In the genomic region with DNA sequence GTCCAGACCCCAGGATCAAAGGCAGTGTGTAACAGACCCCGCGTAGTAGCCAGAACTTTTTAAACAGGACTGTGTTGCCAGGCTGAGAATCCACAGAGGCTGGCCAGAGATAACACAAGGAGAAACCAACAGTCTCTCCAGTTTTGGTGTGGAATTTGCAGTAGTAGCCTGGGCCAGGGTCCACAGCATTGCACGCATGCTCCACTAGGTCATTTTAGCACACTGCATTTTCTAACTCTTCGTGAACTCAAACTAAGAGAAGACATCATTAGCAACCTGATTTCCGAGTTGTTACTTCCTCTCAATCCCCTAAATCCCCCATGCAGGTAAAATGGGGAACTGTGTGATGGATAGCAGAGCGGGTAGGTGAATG, we compare ENCODE assay signal across 21 cellular contexts.
"Had no signal": no experiment of that assay in that cellular context is flagged by ENCODE, and none has a peak within 500 bp of the region (broad histone marks: within the 10 kb centered on the region; RNA-seq: fewer than 3 reads in every experiment).

No MANE protein-coding gene starts in this region.

- H3K4me1 Mint-ChIP-seq: T-helper 17 cell had no signal

- H3K4me2 ChIP-seq: smooth muscle cell had no signal

- H3K9me3 ChIP-seq: pancreas, testis had no signal

- H3K27ac Mint-ChIP-seq: activated CD8-positive, alpha-beta T cell treated with anti-CD3 and anti-CD28 coated beads for 36 hours; activated naive CD4-positive, alpha-beta T cell treated with anti-CD3 and anti-CD28 coated beads, Interleukin-2, amount 50 U/mL, for 72 hours; T-helper 17 cell; WTC11 had no signal

- ATAC-seq: activated CD8-positive, alpha-beta T cell treated with anti-CD3 and anti-CD28 coated beads for 36 hours; activated naive CD4-positive, alpha-beta T cell treated with anti-CD3 and anti-CD28 coated beads, Interleukin-2, amount 50 U/mL, for 72 hours; activated T-cell treated with anti-CD3 and anti-CD28 coated beads, Interleukin-2, amount 50 U/mL, for 4 hours; stimulated activated naive CD8-positive, alpha-beta T cell treated with anti-CD3 and anti-CD28 coated beads, Interleukin-15, Interleukin-2, amounts not matched to agents 100 U/mL and 50 U/mL, for 24 hours; T-helper 17 cell; WTC11 had no signal

- H3K36me3 Mint-ChIP-seq: activated naive CD4-positive, alpha-beta T cell treated with anti-CD3 and anti-CD28 coated beads, Interleukin-2, amount 50 U/mL, for 72 hours; WTC11 had no signal

- H3K36me3 ChIP-seq: brain microvascular endothelial cell, pancreas had no signal

- H3K4me3 ChIP-seq: pancreas, smooth muscle cell, testis had no signal

- DNase-seq: activated CD4-positive, alpha-beta T cell treated with anti-CD3 and anti-CD28 coated beads for 48 hours; activated CD8-positive, alpha-beta T cell treated with anti-CD3 and anti-CD28 coated beads for 36 hours; activated gamma-delta T cell; activated T-cell treated with anti-CD3 and anti-CD28 coated beads, Interleukin-2, amount 50 U/mL, for 4 hours; amniotic stem cell; brain microvascular endothelial cell; dermis blood vessel endothelial cell; hippocampal formation; kidney; midbrain; SIG-M5; stimulated activated CD4-positive, alpha-beta T cell treated with anti-CD3 and anti-CD28 coated beads, Interleukin-4, amount 100 ng/mL, for 4 hours; stimulated activated CD8-positive, alpha-beta memory T cell treated with anti-CD3 and anti-CD28 coated beads, Interleukin-4, amount 100 ng/mL, for 48 hours; stimulated activated naive CD8-positive, alpha-beta T cell treated with anti-CD3 and anti-CD28 coated beads, Interleukin-15, Interleukin-2, amounts not matched to agents 100 U/mL and 50 U/mL, for 24 hours; T-helper 17 cell had no signal

- H3K9me3 Mint-ChIP-seq: activated CD8-positive, alpha-beta T cell treated with anti-CD3 and anti-CD28 coated beads for 36 hours; activated naive CD4-positive, alpha-beta T cell treated with anti-CD3 and anti-CD28 coated beads, Interleukin-2, amount 50 U/mL, for 72 hours; activated T-cell treated with anti-CD3 and anti-CD28 coated beads, Interleukin-2, amount 50 U/mL, for 4 hours had no signal

- H3K27me3 ChIP-seq: brain microvascular endothelial cell, pancreas, testis had no signal

- H3K4me3 Mint-ChIP-seq: activated CD8-positive, alpha-beta T cell treated with anti-CD3 and anti-CD28 coated beads for 36 hours; activated T-cell treated with anti-CD3 and anti-CD28 coated beads, Interleukin-2, amount 50 U/mL, for 4 hours; T-helper 17 cell; WTC11 had no signal

- H3K27ac ChIP-seq: brain microvascular endothelial cell, epithelial cell of prostate had no signal
